11 cellular contexts compared by ENCODE assay signal in genomic region chr20:53884859-53885654, GRCh38.
A peak's percentile ranks its signal among the peaks of the same experiment; 100 is the strongest.
DNase-seq lines count a peak whose midpoint lies in the region; ATAC-seq and TF ChIP-seq lines count a peak whose summit lies in the region.
"Had no signal": no experiment of that assay in that cellular context is flagged by ENCODE, and none has a peak within 500 bp of the region (broad histone marks: within the 10 kb centered on the region; RNA-seq: fewer than 3 reads in every experiment).

No MANE protein-coding gene starts in this region.

- no peaks in the 10 kb centered on the region for H3K27me3 ChIP-seq in RWPE2 (ENCODE audit: insufficient read depth, poor library complexity, severe bottlenecking)
- H3K27me3 ChIP-seq in Karpas-422 (ENCODE audit: low read length) = no peaks in the 10 kb centered on the region
- H3K27me3 ChIP-seq in stomach = no peaks in the 10 kb centered on the region
- H3K27me3 ChIP-seq: heart left ventricle had no signal

- TF ChIP-seq POLR2A in stomach (IDR thresholded peaks at IDR 0.05) = no peak

- ATAC-seq in RWPE2 (ENCODE audit: low read depth) = peak; percentile 59
- ATAC-seq in HG02973 (IDR thresholded peaks at IDR 0.05; ENCODE audit: unreplicated experiment) = no peak
- ATAC-seq: heart left ventricle had no signal

- H3K4me2 ChIP-seq in Karpas-422 (ENCODE audit: low read depth, low read length, poor library complexity, severe bottlenecking) = no peak overlapping the region

- H4K20me1 ChIP-seq in Karpas-422 (ENCODE audit: insufficient read depth, low read depth, low read length) = no peaks in the 10 kb centered on the region

- no peak overlapping the region for H3K9ac ChIP-seq in Karpas-422 (ENCODE audit: low read length)

- no peaks in the 10 kb centered on the region for H3K9me2 ChIP-seq in Karpas-422 (replicated peaks; ENCODE audit: insufficient read depth, low read length)

- intact Hi-C loops in stomach (cut with DNase I; ENCODE audit: low total_unique reads) = no loop called here

- H3K9me3 ChIP-seq in RWPE2 (ENCODE audit: severe bottlenecking) (no peaks in the 10 kb centered on the region), Karpas-422 (ENCODE audit: low read length) (no peaks in the 10 kb centered on the region; the same call in 1 of the 2 replicates), stomach (no peaks in the 10 kb centered on the region)
- H3K9me3 ChIP-seq: heart left ventricle had no signal

- WGBS in stomach, 5 donors = 73 to 85% (median 78%) methylated on average over 10 of the region's 10 CpGs

- TF ChIP-seq CTCF in RWPE2 (IDR thresholded peaks at IDR 0.05; ENCODE audit: poor library complexity, severe bottlenecking) (no peak), stomach (IDR thresholded peaks at IDR 0.05) (no peak)

- H3K36me3 ChIP-seq in RWPE2 (ENCODE audit: low read depth) (no peaks in the 10 kb centered on the region), Karpas-422 (ENCODE audit: insufficient read depth, low read length) (no peaks in the 10 kb centered on the region), stomach (no peaks in the 10 kb centered on the region)
- H3K36me3 ChIP-seq: heart left ventricle had no signal

- no peak for TF ChIP-seq EP300 in stomach (IDR thresholded peaks at IDR 0.05)

- H3K27ac ChIP-seq in RWPE2 (ENCODE audit: poor library complexity, severe bottlenecking) = no peak overlapping the region
- no peak overlapping the region for H3K27ac ChIP-seq in Karpas-422 (ENCODE audit: low read length)
- no peak overlapping the region for H3K27ac ChIP-seq in stomach
- H3K27ac ChIP-seq: heart left ventricle had no signal

- H3K4me1 ChIP-seq in RWPE2 (ENCODE audit: insufficient read depth, poor library complexity, severe bottlenecking) (peaks cover 13% of the 10 kb centered on the region), Karpas-422 (ENCODE audit: low read length) (no peaks in the 10 kb centered on the region), stomach (no peaks in the 10 kb centered on the region)

- H2AFZ ChIP-seq in Karpas-422 (ENCODE audit: low read length) = no peak overlapping the region

- H3K4me3 ChIP-seq in RWPE2 (ENCODE audit: severe bottlenecking) = no peak overlapping the region
- H3K4me3 ChIP-seq in Karpas-422 (ENCODE audit: low read length) = no peak overlapping the region
- no peak overlapping the region for H3K4me3 ChIP-seq in stomach
- H3K4me3 ChIP-seq: heart left ventricle had no signal

- H3K79me2 ChIP-seq in Karpas-422 (ENCODE audit: low read length) = no peaks in the 10 kb centered on the region

- peak; percentile 81 for DNase-seq in Daoy (ENCODE audit: low read depth)
- no peak for DNase-seq in RWPE2 (ENCODE audit: low spot score)
- DNase-seq in activated naive CD4-positive, alpha-beta T cell treated with anti-CD3 and anti-CD28 coated beads, Interleukin-2, amount 50 U/mL, for 16 hours = peak; percentile 64
- DNase-seq in stimulated activated CD4-positive, alpha-beta T cell treated with anti-CD3 and anti-CD28 coated beads, Interleukin-12 subunit alpha, Interleukin-12 subunit beta, amount 100 ng/mL, for 4 hours = peak; percentile 43
- no peak for DNase-seq in Karpas-422
- no peak for DNase-seq in inferior parietal cortex (ENCODE audit: extremely low spot score)
- no peak for DNase-seq in stomach
- DNase-seq: cortex of kidney, heart left ventricle, NCI-H1105 had no signal

Comparison
In these comparisons a context has a peak if more than half of its experiments do, and no peak if none do; other contexts are left out.
1. DNase-seq: peak in Daoy (single experiment), activated naive CD4-positive, alpha-beta T cell treated with anti-CD3 and anti-CD28 coated beads, Interleukin-2, amount 50 U/mL, for 16 hours (single experiment) and stimulated activated CD4-positive, alpha-beta T cell treated with anti-CD3 and anti-CD28 coated beads, Interleukin-12 subunit alpha, Interleukin-12 subunit beta, amount 100 ng/mL, for 4 hours (single experiment); none in RWPE2 (single experiment), Karpas-422 (single experiment), inferior parietal cortex (single experiment) and stomach (single experiment).